In genomic region chr9:131923766-131924165, GRCh38 we compare ENCODE assay signal across 14 cellular contexts.
A peak's percentile ranks its signal among the peaks of the same experiment; 100 is the strongest.
DNase-seq lines count a peak whose midpoint lies in the region; ATAC-seq and TF ChIP-seq lines count a peak whose summit lies in the region.
"Had no signal": no experiment of that assay in that cellular context is flagged by ENCODE, and none has a peak within 500 bp of the region (broad histone marks: within the 10 kb centered on the region; RNA-seq: fewer than 3 reads in every experiment).

No MANE protein-coding gene starts in this region.

- POLR2A ChIA-PET in MCF 10A (lab: Yijun Ruan, JAX) = no interaction called here

- no peaks in the 10 kb centered on the region for H3K36me3 ChIP-seq in breast epithelium

- no peak overlapping the region for H3K27ac ChIP-seq in breast epithelium
- H3K27ac ChIP-seq: BLaER1 had no signal

- H3K27ac Mint-ChIP-seq in MCF 10A (ENCODE audit: low read depth, unreplicated experiment) = no peak overlapping the region
- H3K27ac Mint-ChIP-seq: IgD-negative memory B cell had no signal

- TF ChIP-seq CTCF in MCF 10A (IDR thresholded peaks at IDR 0.05; ENCODE audit: unreplicated experiment) = no peak
- no peak for TF ChIP-seq CTCF in breast epithelium (IDR thresholded peaks at IDR 0.05)
- TF ChIP-seq CTCF in fibroblast of the aortic adventitia (IDR thresholded peaks at IDR 0.05; ENCODE audit: insufficient read depth, low read length) = no peak

- H3K4me1 ChIP-seq in breast epithelium = no peaks in the 10 kb centered on the region

- TF ChIP-seq POLR2A in breast epithelium (IDR thresholded peaks at IDR 0.05) = no peak

- H3K27me3 ChIP-seq in breast epithelium = no peaks in the 10 kb centered on the region
- H3K27me3 ChIP-seq: BLaER1 had no signal

- H3K4me3 ChIP-seq in breast epithelium (no peak overlapping the region), fibroblast of the aortic adventitia (ENCODE audit: low read depth, low read length) (no peak overlapping the region)
- H3K4me3 ChIP-seq: BLaER1 had no signal

- intact Hi-C loops in MCF 10A (cut with micrococcal nuclease) (no loop called here), breast epithelium (cut with DNase I; ENCODE audit: low total_unique reads) (no loop called here)

- H3K27me3 Mint-ChIP-seq in MCF 10A (ENCODE audit: insufficient read depth, unreplicated experiment) = no peaks in the 10 kb centered on the region
- H3K27me3 Mint-ChIP-seq: IgD-negative memory B cell had no signal

- H3K9me3 Mint-ChIP-seq in MCF 10A (ENCODE audit: unreplicated experiment) = no peaks in the 10 kb centered on the region
- H3K9me3 Mint-ChIP-seq: IgD-negative memory B cell had no signal

- H3K4me1 Mint-ChIP-seq in MCF 10A (ENCODE audit: insufficient read depth, unreplicated experiment) = no peaks in the 10 kb centered on the region

- peak; percentile 8 for DNase-seq in MCF 10A (ENCODE audit: unreplicated experiment)
- no peak for DNase-seq in breast epithelium (ENCODE audit: low spot score in 2 of 2)
- peak; percentile 32 for DNase-seq in astrocyte of the hippocampus (ENCODE audit: low read depth, low spot score)
- peak; percentile 5 for DNase-seq in fibroblast of the aortic adventitia (ENCODE audit: low read depth)
- DNase-seq in HPDE6-E6E7 (ENCODE audit: extremely low spot score) = no peak
- DNase-seq: 8988T, AML-193, DMS153, DND-41, GF-D8 had no signal

- CTCF ChIA-PET in MCF 10A (lab: Yijun Ruan, JAX) = interaction anchor here (0.7 kb wide), 1 partner anchor 22 kb away, joined by 3 read pairs; no protein-coding TSS in a partner anchor

- no peak overlapping the region for H3K4me3 Mint-ChIP-seq in MCF 10A (ENCODE audit: unreplicated experiment)
- H3K4me3 Mint-ChIP-seq: IgD-negative memory B cell had no signal

- H3K36me3 Mint-ChIP-seq in MCF 10A (ENCODE audit: insufficient read depth, unreplicated experiment) = no peaks in the 10 kb centered on the region
- H3K36me3 Mint-ChIP-seq: IgD-negative memory B cell had no signal

- no peak for ATAC-seq in GM21529 (IDR thresholded peaks at IDR 0.05; ENCODE audit: unreplicated experiment)
- no peak for ATAC-seq in GM21825 (IDR thresholded peaks at IDR 0.05; ENCODE audit: unreplicated experiment)

- H3K9me3 ChIP-seq in breast epithelium = no peaks in the 10 kb centered on the region
- H3K9me3 ChIP-seq: BLaER1 had no signal

- BruUV-seq in MCF 10A (replicated peaks; lab: Mats Ljungman, UMichigan) = no TSS peak

Comparison
In these comparisons a context has a peak if more than half of its experiments do, and no peak if none do; other contexts are left out.
1. DNase-seq: peak in MCF 10A (single experiment), astrocyte of the hippocampus (single experiment) and fibroblast of the aortic adventitia (single experiment); none in breast epithelium (0 of 2) and HPDE6-E6E7 (single experiment).